In genomic region chrX:19017271-19017670, GRCh38 we compare ENCODE assay signal across 8 cellular contexts. TPM values are rescaled to one million over a fixed set of nuclear protein-coding genes. Genes with fewer than 3 reads are reported as not detected.
DNase-seq lines count a peak whose midpoint lies in the region; ATAC-seq and TF ChIP-seq lines count a peak whose summit lies in the region.

No MANE protein-coding gene starts in this region.

- no peak overlapping the region for H2AFZ ChIP-seq in GM23338

- no peak overlapping the region for H3K4me3 ChIP-seq in GM23338

- no peaks in the 10 kb centered on the region for H3K79me2 ChIP-seq in GM23338 (replicated peaks; ENCODE audit: insufficient read depth)

- no peak overlapping the region for H3K4me2 ChIP-seq in GM23338

- POLR2A ChIA-PET in RWPE1 (lab: Yijun Ruan, JAX; ENCODE audit: low non-redundant PET) = no interaction called here

- H3K27me3 Mint-ChIP-seq in GM23338 (ENCODE audit: insufficient read depth, low read depth, poor library complexity) (peaks cover 4% of the 10 kb centered on the region), natural killer cell (ENCODE audit: low read depth in 2 of 2) (no peaks in the 10 kb centered on the region)

- H3K27ac Mint-ChIP-seq in GM23338 = no peak overlapping the region
- H3K27ac Mint-ChIP-seq in natural killer cell = no peak overlapping the region

- H3F3A ChIP-seq in GM23338 (replicated peaks; ENCODE audit: low read depth) = no peaks in the 10 kb centered on the region

- H3K4me1 ChIP-seq in GM23338 (ENCODE audit: insufficient read depth) = no peaks in the 10 kb centered on the region

- H3K36me3 Mint-ChIP-seq in GM23338 (ENCODE audit: low read depth) (peaks cover 4% of the 10 kb centered on the region; the same call in 1 of the 3 replicates), natural killer cell (no peaks in the 10 kb centered on the region)

- peak; percentile 73 for TF ChIP-seq CTCF in GM23338 (conservative IDR thresholded peaks at IDR 0.05; ENCODE audit: low read depth in 2 of 2)
- TF ChIP-seq CTCF in RWPE1 (conservative IDR thresholded peaks at IDR 0.05; ENCODE audit: low read depth) = peak; percentile 32
- TF ChIP-seq CTCF in natural killer cell (IDR thresholded peaks at IDR 0.05) = no peak

- DNase-seq in AG20443 (ENCODE audit: low spot score) (peak; percentile 16), GM23338 (ENCODE audit: low spot score) (peak; percentile 67), RWPE1 (ENCODE audit: low spot score) (peak; percentile 20), iPS DF 4.7 (ENCODE audit: extremely low read depth, low spot score) (peak; percentile 14), sciatic nerve (ENCODE audit: low spot score) (no peak), natural killer cell (no peak)
- no peak for DNase-seq in stimulated activated CD4-positive, alpha-beta T cell treated with anti-CD3 and anti-CD28 coated beads, Interleukin-12 subunit alpha, Interleukin-12 subunit beta, amount 100 ng/mL, for 4 hours
- DNase-seq in activated CD4-positive, alpha-beta T cell treated with anti-CD3 and anti-CD28 coated beads for 4 hours = no peak

- no peaks in the 10 kb centered on the region for H3K27me3 ChIP-seq in GM23338 (ENCODE audit: insufficient read depth)

- no peak overlapping the region for H3K4me3 Mint-ChIP-seq in GM23338
- no peak overlapping the region for H3K4me3 Mint-ChIP-seq in natural killer cell

- no peaks in the 10 kb centered on the region for H4K20me1 ChIP-seq in GM23338 (replicated peaks; ENCODE audit: insufficient read depth)

- intact Hi-C loops in sciatic nerve (cut with DNase I) = no loop called here
- intact Hi-C loops in natural killer cell (cut with micrococcal nuclease) = no loop called here

- H3K9me2 ChIP-seq in GM23338 (ENCODE audit: insufficient read depth) = no peaks in the 10 kb centered on the region

- H3K9me3 Mint-ChIP-seq in GM23338 (no peaks in the 10 kb centered on the region; the same call in 2 of the 3 replicates), natural killer cell (no peaks in the 10 kb centered on the region)

- ATAC-seq in GM23338 = peak; percentile 72
- ATAC-seq in sciatic nerve = no peak
- no peak for ATAC-seq in natural killer cell

- CTCF ChIA-PET in RWPE1 (lab: Yijun Ruan, JAX) = no interaction called here

- H3K4me1 Mint-ChIP-seq in GM23338 (no peaks in the 10 kb centered on the region), natural killer cell (no peaks in the 10 kb centered on the region)

- H3K36me3 ChIP-seq in GM23338 (ENCODE audit: insufficient read depth) = no peaks in the 10 kb centered on the region

- H3K27ac ChIP-seq in GM23338 (ENCODE audit: low read depth) = no peak overlapping the region
- H3K27ac ChIP-seq in RWPE1 = no peak overlapping the region

TF ChIP-seq in GM23338, 12 proteins besides CTCF, POLR2A, EP300 and RAD21:
- no peak for TF ChIP-seq ZNF114 (CRISPR knock-in tag; IDR thresholded peaks at IDR 0.05)
- TF ChIP-seq ZNF331 (CRISPR knock-in tag; IDR thresholded peaks at IDR 0.05; ENCODE audit: low read depth) = no peak
- no peak for TF ChIP-seq CREB1 (CRISPR knock-in tag; IDR thresholded peaks at IDR 0.05; ENCODE audit: low read depth)
- no peak for TF ChIP-seq STAT1 (IDR thresholded peaks at IDR 0.05; ENCODE audit: unreplicated experiment)
- no peak for TF ChIP-seq ETS1 (IDR thresholded peaks at IDR 0.05)
- no peak for TF ChIP-seq JUNB (IDR thresholded peaks at IDR 0.05; ENCODE audit: unreplicated experiment)
TF ChIP-seq in GM23338: peak in this region for 0.

RNA-seq across cellular contexts. Expression of gene PHKA2, which starts 33.4 kb away (rescaled TPM):
- total RNA-seq in GM23338 (2014; rRNA removed; shearing (Covaris generic)) = 23.7 and 23.9 TPM in 2 replicates
- 8.0 and 9.2 TPM in 2 replicates for polyA plus RNA-seq in GM23338 (2016; fragmentation: Nextera tagmentation; extraction: Ambion mirVana)
- total RNA-seq in sciatic nerve (26.3 TPM), natural killer cell (10 to 100 TPM; 34.2 to 45.9 (median 35.1) TPM)

Comparison
In these comparisons a context has a peak if more than half of its experiments do, and no peak if none do; other contexts are left out.
1. DNase-seq: peak in AG20443 (single experiment), GM23338 (single experiment), RWPE1 (single experiment) and iPS DF 4.7 (single experiment); none in stimulated activated CD4-positive, alpha-beta T cell treated with anti-CD3 and anti-CD28 coated beads, Interleukin-12 subunit alpha, Interleukin-12 subunit beta, amount 100 ng/mL, for 4 hours (single experiment), sciatic nerve (single experiment), activated CD4-positive, alpha-beta T cell treated with anti-CD3 and anti-CD28 coated beads for 4 hours (0 of 2) and natural killer cell (single experiment).